Comparison of ENCODE assay signal across 8 cellular contexts in the genomic region with DNA sequence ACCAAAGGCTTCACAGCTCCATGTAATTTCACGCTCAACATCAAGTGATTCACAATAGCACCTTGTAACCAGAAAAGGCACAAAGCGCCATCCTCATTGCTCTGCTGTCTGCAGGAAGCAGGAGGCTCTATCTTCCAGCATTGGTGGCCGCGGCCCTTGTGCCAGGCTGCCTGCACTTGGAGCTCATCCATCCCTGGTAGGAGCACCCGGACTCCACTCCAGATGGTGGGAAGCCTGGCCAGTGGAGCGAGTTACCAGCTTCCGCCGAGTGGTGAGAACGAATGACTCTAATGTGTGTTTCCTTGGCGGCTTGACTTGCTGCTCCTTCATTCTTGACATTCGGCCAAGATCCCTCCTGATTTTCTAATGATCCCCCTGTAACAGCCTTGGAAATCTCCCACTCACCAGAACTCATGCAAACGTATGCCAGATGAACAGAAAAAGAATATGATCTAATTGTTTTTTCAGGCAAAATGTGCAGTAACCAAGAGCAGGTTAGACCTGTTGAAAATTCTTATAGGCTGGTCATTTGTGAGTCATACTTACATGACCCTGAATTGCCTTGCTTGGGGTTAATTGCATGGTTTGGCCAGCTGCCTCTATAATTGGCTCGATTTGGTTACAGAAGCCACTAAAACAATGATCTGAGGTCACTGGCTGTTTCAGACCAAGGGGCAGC.
DNase-seq lines count a peak whose midpoint lies in the region; ATAC-seq and TF ChIP-seq lines count a peak whose summit lies in the region.
"Had no signal": no experiment of that assay in that cellular context is flagged by ENCODE, and none has a peak within 500 bp of the region (broad histone marks: within the 10 kb centered on the region; RNA-seq: fewer than 3 reads in every experiment).

No MANE protein-coding gene starts in this region.

- H3K27ac ChIP-seq in thoracic aorta (peak overlapping the region; percentile 15 to 49), gastroesophageal sphincter (peak overlapping the region in 2 of 4 donors; percentile 42 to 43)

- WGBS in gastroesophageal sphincter (ENCODE audit: low coverage in 1 of 2), 2 donors = 14 to 19% methylated on average over 1 to 4 of the region's 13 CpGs

- H3K4me3 Mint-ChIP-seq in immature natural killer cell = peak overlapping the region; percentile 74 to 92 (median 83)

- H3K36me3 Mint-ChIP-seq in immature natural killer cell = no peaks in the 10 kb centered on the region

- no peaks in the 10 kb centered on the region for H3K36me3 ChIP-seq in thoracic aorta
- no peaks in the 10 kb centered on the region for H3K36me3 ChIP-seq in gastroesophageal sphincter

- no peak for TF ChIP-seq CTCF in thoracic aorta (IDR thresholded peaks at IDR 0.05)
- TF ChIP-seq CTCF in gastroesophageal sphincter (IDR thresholded peaks at IDR 0.05) = no peak

- TF ChIP-seq POLR2A in gastroesophageal sphincter (IDR thresholded peaks at IDR 0.05) = no peak

- H3K4me1 ChIP-seq in thoracic aorta (ENCODE audit: control insufficient read depth in 1 of 2, low read depth in 2 of 2) (peaks cover 9 to 44% of the 10 kb centered on the region in 2 donors), gastroesophageal sphincter (peaks cover 0 to 51% (median 14%) of the 10 kb centered on the region in 3 donors)

- H3K4me1 Mint-ChIP-seq in immature natural killer cell = peaks cover 76 to 81% of the 10 kb centered on the region in 2 donors

- DNase-seq in LoVo (ENCODE audit: low spot score) = peak; percentile 49
- DNase-seq in amniotic epithelial cell (ENCODE audit: low read depth) = peak; percentile 80
- DNase-seq in immature natural killer cell = peak in 1 of 3 donors; percentile 46
- no peak for DNase-seq in thoracic aorta (ENCODE audit: low spot score)
- DNase-seq in stimulated activated CD4-positive, alpha-beta T cell treated with anti-CD3 and anti-CD28 coated beads, Interleukin-4, amount 100 ng/mL, for 1 hour = no peak

- H3K27me3 Mint-ChIP-seq in immature natural killer cell (ENCODE audit: low read depth in 3 of 3) = peaks cover 0 to 3% (median 2%) of the 10 kb centered on the region in 3 donors

- ATAC-seq in thoracic aorta (ENCODE audit: insufficient number of reproducible peaks, low FRiP score, low read depth) (peak; percentile 72), GM19397 (IDR thresholded peaks at IDR 0.05; ENCODE audit: unreplicated experiment) (no peak), gastroesophageal sphincter (no peak)
- ATAC-seq: right cardiac atrium had no signal

- peak overlapping the region; percentile 57 to 93 (median 80) for H3K27ac Mint-ChIP-seq in immature natural killer cell

- no peaks in the 10 kb centered on the region for H3K9me3 Mint-ChIP-seq in immature natural killer cell

- H3K4me3 ChIP-seq in thoracic aorta (peak overlapping the region; percentile 61), gastroesophageal sphincter (no peak overlapping the region)

- no peaks in the 10 kb centered on the region for H3K9me3 ChIP-seq in thoracic aorta
- no peaks in the 10 kb centered on the region for H3K9me3 ChIP-seq in gastroesophageal sphincter

- H3K27me3 ChIP-seq in thoracic aorta (replicated peaks; ENCODE audit: insufficient read depth) (no peaks in the 10 kb centered on the region), gastroesophageal sphincter (no peaks in the 10 kb centered on the region)

- TF ChIP-seq EP300 in gastroesophageal sphincter (IDR thresholded peaks at IDR 0.05) = no peak

Comparison
In these comparisons a context has a peak if more than half of its experiments do, and no peak if none do; other contexts are left out.
1. DNase-seq: peak in LoVo (single experiment) and amniotic epithelial cell (single experiment); none in thoracic aorta (single experiment) and stimulated activated CD4-positive, alpha-beta T cell treated with anti-CD3 and anti-CD28 coated beads, Interleukin-4, amount 100 ng/mL, for 1 hour (single experiment).